In the genomic region with DNA sequence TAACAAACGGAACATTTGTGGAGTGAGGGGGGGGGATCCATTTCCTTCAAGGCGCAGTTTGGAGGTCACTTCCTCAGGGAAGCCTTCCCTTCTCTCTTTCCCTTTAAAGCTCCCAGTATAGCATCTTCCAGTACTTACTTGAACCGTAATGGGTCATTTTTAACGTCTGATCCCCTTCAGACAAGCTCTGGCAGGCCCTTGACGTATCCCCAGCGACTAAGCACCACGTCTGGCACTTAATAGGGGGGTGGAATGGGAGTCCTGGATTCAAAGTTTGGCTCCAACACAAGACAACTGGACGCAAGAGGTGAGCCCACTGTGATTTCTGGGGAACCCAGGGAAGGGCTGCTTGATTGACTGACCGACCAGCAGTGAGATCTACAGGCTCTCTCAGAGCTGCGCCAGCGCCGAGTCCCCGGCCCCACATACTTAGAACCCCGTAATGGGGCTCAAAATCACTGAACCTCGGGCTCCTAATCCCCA, we compare ENCODE assay signal across 8 cellular contexts. TPM values are rescaled to one million over a fixed set of nuclear protein-coding genes. Genes with fewer than 3 reads are reported as not detected.
DNase-seq lines count a peak whose midpoint lies in the region; ATAC-seq and TF ChIP-seq lines count a peak whose summit lies in the region.

No MANE protein-coding gene starts in this region.

- under 1% methylated on average over 15 of the region's 15 CpGs for WGBS in urinary bladder

- peaks cover 8% of the 10 kb centered on the region for H3K9me3 Mint-ChIP-seq in activated CD4-positive, alpha-beta T cell treated with anti-CD3 and anti-CD28 coated beads, Interleukin-2, amount 10 ng/mL, durations not matched to agents 24 days and 14 days

- intact Hi-C loops in activated CD4-positive, alpha-beta T cell treated with anti-CD3 and anti-CD28 coated beads, Interleukin-2, amount 10 ng/mL, durations not matched to agents 24 days and 14 days (cut with micrococcal nuclease): loop anchor here (1.0 to 5.0 kb wide), 6 partner anchors 15 to 441 kb away; a partner anchor contains a TSS

- no peaks in the 10 kb centered on the region for H3K27me3 Mint-ChIP-seq in activated CD4-positive, alpha-beta T cell treated with anti-CD3 and anti-CD28 coated beads, Interleukin-2, amount 10 ng/mL, durations not matched to agents 24 days and 14 days

- no peaks in the 10 kb centered on the region for H3K36me3 ChIP-seq in urinary bladder (ENCODE audit: insufficient read depth)

- no peak for DNase-seq in activated CD4-positive, alpha-beta T cell treated with anti-CD3 and anti-CD28 coated beads, Interleukin-2, amount 10 ng/mL, durations not matched to agents 24 days and 14 days
- DNase-seq in activated CD4-positive, alpha-beta T cell treated with anti-CD3 and anti-CD28 coated beads, Interleukin-2, amount 50 U/mL, for 1 hour: no peak
- peak; percentile 3 for DNase-seq in effector CD4-positive, alpha-beta T cell
- DNase-seq in lung microvascular endothelial cell (ENCODE audit: low read depth in 2 of 2): peak; percentile 38 to 44
- no peak for DNase-seq in ecto neural progenitor cell (ENCODE audit: low spot score)

- peak overlapping the region; percentile 83 for H3K27ac ChIP-seq in urinary bladder (ENCODE audit: low read depth)

- H3K4me1 ChIP-seq in urinary bladder (ENCODE audit: insufficient read depth): no peaks in the 10 kb centered on the region

- H3K4me1 Mint-ChIP-seq in activated CD4-positive, alpha-beta T cell treated with anti-CD3 and anti-CD28 coated beads, Interleukin-2, amount 10 ng/mL, durations not matched to agents 24 days and 14 days: peaks cover 55% of the 10 kb centered on the region

- peak overlapping the region; percentile 64 for H3K4me3 ChIP-seq in urinary bladder (ENCODE audit: low read depth, low read length)

- peak overlapping the region; percentile 99 for H3K4me3 Mint-ChIP-seq in activated CD4-positive, alpha-beta T cell treated with anti-CD3 and anti-CD28 coated beads, Interleukin-2, amount 10 ng/mL, durations not matched to agents 24 days and 14 days

- ATAC-seq in HG02870 (IDR thresholded peaks at IDR 0.05; ENCODE audit: unreplicated experiment): peak; percentile 8

- peaks cover 52% of the 10 kb centered on the region for H3K36me3 Mint-ChIP-seq in activated CD4-positive, alpha-beta T cell treated with anti-CD3 and anti-CD28 coated beads, Interleukin-2, amount 10 ng/mL, durations not matched to agents 24 days and 14 days (ENCODE audit: low read depth)

- H3K27ac Mint-ChIP-seq in activated CD4-positive, alpha-beta T cell treated with anti-CD3 and anti-CD28 coated beads, Interleukin-2, amount 10 ng/mL, durations not matched to agents 24 days and 14 days: peak overlapping the region; percentile 98

TF ChIP-seq in PFSK-1, 5 proteins besides CTCF, POLR2A, EP300 and RAD21:
- peak; percentile 41; the same call in 1 of the 2 replicates for TF ChIP-seq TAF1 (IDR thresholded peaks at IDR 0.05; ENCODE audit: borderline replicate concordance, insufficient read depth, low read length)
- TF ChIP-seq, protein P1, sequence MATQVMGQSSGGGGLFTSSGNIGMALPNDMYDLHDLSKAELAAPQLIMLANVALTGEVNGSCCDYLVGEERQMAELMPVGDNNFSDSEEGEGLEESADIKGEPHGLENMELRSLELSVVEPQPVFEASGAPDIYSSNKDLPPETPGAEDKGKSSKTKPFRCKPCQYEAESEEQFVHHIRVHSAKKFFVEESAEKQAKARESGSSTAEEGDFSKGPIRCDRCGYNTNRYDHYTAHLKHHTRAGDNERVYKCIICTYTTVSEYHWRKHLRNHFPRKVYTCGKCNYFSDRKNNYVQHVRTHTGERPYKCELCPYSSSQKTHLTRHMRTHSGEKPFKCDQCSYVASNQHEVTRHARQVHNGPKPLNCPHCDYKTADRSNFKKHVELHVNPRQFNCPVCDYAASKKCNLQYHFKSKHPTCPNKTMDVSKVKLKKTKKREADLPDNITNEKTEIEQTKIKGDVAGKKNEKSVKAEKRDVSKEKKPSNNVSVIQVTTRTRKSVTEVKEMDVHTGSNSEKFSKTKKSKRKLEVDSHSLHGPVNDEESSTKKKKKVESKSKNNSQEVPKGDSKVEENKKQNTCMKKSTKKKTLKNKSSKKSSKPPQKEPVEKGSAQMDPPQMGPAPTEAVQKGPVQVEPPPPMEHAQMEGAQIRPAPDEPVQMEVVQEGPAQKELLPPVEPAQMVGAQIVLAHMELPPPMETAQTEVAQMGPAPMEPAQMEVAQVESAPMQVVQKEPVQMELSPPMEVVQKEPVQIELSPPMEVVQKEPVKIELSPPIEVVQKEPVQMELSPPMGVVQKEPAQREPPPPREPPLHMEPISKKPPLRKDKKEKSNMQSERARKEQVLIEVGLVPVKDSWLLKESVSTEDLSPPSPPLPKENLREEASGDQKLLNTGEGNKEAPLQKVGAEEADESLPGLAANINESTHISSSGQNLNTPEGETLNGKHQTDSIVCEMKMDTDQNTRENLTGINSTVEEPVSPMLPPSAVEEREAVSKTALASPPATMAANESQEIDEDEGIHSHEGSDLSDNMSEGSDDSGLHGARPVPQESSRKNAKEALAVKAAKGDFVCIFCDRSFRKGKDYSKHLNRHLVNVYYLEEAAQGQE (IDR thresholded peaks at IDR 0.05; ENCODE audit: insufficient read depth in 1 of 2, low read depth in 2 of 2, low read length in 2 of 2): no peak

RNA-seq across cellular contexts. Expression of a gene that starts 0.4 kb away (rescaled TPM):
- 206 and 214 TPM in 2 replicates for total RNA-seq in activated CD4-positive, alpha-beta T cell treated with anti-CD3 and anti-CD28 coated beads, Interleukin-2, amount 10 ng/mL, durations not matched to agents 24 days and 14 days
- 425 TPM for polyA plus RNA-seq in PFSK-1 (2012; ENCODE audit: insufficient read length, low read depth)
- 58.8 and 94.8 TPM in 2 replicates for total RNA-seq in lung microvascular endothelial cell
- 33.4 TPM for total RNA-seq in urinary bladder
- 39.8 TPM for polyA plus RNA-seq in urinary bladder

RNA-seq across cellular contexts. Expression of a gene that starts 0.7 kb away (rescaled TPM):
- 43.8 and 46.9 TPM in 2 replicates for total RNA-seq in activated CD4-positive, alpha-beta T cell treated with anti-CD3 and anti-CD28 coated beads, Interleukin-2, amount 10 ng/mL, durations not matched to agents 24 days and 14 days
- polyA plus RNA-seq in PFSK-1 (2012; ENCODE audit: insufficient read length, low read depth): 18.8 TPM
- total RNA-seq in lung microvascular endothelial cell: 10.2 and 13.5 TPM in 2 replicates
- total RNA-seq in urinary bladder: 62.0 TPM
- polyA plus RNA-seq in urinary bladder: 13.6 TPM

RNA-seq across cellular contexts. Expression of a gene that starts 54.0 kb away (rescaled TPM):
- total RNA-seq in activated CD4-positive, alpha-beta T cell treated with anti-CD3 and anti-CD28 coated beads, Interleukin-2, amount 10 ng/mL, durations not matched to agents 24 days and 14 days: not detected in 2 replicates
- polyA plus RNA-seq in PFSK-1 (2012; ENCODE audit: insufficient read length, low read depth): 4.8 TPM
- total RNA-seq in lung microvascular endothelial cell (0.20 and 0.44 TPM in 2 replicates), urinary bladder (50.5 TPM)
- polyA plus RNA-seq in urinary bladder: 1.5 TPM

Comparison
In these comparisons a context has a peak if more than half of its experiments do, and no peak if none do; other contexts are left out.
1. DNase-seq: peak in effector CD4-positive, alpha-beta T cell (single experiment) and lung microvascular endothelial cell (2 of 2); none in activated CD4-positive, alpha-beta T cell treated with anti-CD3 and anti-CD28 coated beads, Interleukin-2, amount 10 ng/mL, durations not matched to agents 24 days and 14 days (single experiment), activated CD4-positive, alpha-beta T cell treated with anti-CD3 and anti-CD28 coated beads, Interleukin-2, amount 50 U/mL, for 1 hour (single experiment) and ecto neural progenitor cell (single experiment).
2. RNA of a gene that starts 54.0 kb away (total RNA-seq): 50.5 TPM in urinary bladder (single experiment); 0.20 to 0.44 TPM in lung microvascular endothelial cell and not detected in activated CD4-positive, alpha-beta T cell treated with anti-CD3 and anti-CD28 coated beads, Interleukin-2, amount 10 ng/mL, durations not matched to agents 24 days and 14 days; every median in the first group is over 10 times any median in the second.